In the genomic region with DNA sequence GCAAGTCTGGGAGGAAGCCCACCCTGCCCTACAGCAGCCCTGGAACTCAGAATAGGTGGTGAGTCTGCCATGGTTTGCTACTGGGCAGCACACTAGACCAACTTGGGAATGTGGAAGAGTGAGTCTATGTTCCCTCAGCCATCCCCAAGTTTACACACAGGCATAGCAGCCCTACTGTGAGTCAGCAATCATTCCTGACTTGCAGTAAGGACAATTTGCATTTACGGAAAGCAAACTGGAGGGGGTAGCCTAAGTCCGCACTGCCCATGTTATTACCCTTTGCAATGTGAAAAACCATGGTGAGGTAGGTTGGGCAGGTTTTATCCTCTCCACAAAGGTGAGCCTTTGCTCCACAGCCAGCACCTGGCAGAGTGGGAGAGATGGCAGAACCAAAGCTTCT, we compare ENCODE assay signal across 1 cellular context.
TF ChIP-seq lines count a peak whose summit lies in the region.

No MANE protein-coding gene starts in this region.

TF ChIP-seq in IMR-90, 13 proteins besides CTCF, POLR2A, EP300 and RAD21:
- TF ChIP-seq CHD1 (IDR thresholded peaks at IDR 0.05; ENCODE audit: low read depth, low read length) (no peak), NFE2L2 (IDR thresholded peaks at IDR 0.05; ENCODE audit: low read depth, low read length) (no peak), RCOR1 (IDR thresholded peaks at IDR 0.05; ENCODE audit: insufficient replicate concordance, low read length) (no peak), FOS (IDR thresholded peaks at IDR 0.05; ENCODE audit: low read depth, low read length) (no peak), MXI1 (IDR thresholded peaks at IDR 0.05; ENCODE audit: borderline replicate concordance, low read depth, low read length) (no peak), SMC3 (IDR thresholded peaks at IDR 0.05; ENCODE audit: low read depth, low read length) (no peak), BHLHE40 (IDR thresholded peaks at IDR 0.05; ENCODE audit: low read depth, low read length) (no peak), RFX5 (IDR thresholded peaks at IDR 0.05; ENCODE audit: low read depth, low read length) (no peak), CEBPB (IDR thresholded peaks at IDR 0.05; ENCODE audit: low read depth, low read length) (no peak), MAZ (IDR thresholded peaks at IDR 0.05; ENCODE audit: borderline replicate concordance, low read depth, low read length) (no peak), MAFK (IDR thresholded peaks at IDR 0.05; ENCODE audit: low read depth, low read length) (no peak)
- TF ChIP-seq, protein P1, sequence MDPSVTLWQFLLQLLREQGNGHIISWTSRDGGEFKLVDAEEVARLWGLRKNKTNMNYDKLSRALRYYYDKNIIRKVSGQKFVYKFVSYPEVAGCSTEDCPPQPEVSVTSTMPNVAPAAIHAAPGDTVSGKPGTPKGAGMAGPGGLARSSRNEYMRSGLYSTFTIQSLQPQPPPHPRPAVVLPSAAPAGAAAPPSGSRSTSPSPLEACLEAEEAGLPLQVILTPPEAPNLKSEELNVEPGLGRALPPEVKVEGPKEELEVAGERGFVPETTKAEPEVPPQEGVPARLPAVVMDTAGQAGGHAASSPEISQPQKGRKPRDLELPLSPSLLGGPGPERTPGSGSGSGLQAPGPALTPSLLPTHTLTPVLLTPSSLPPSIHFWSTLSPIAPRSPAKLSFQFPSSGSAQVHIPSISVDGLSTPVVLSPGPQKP (IDR thresholded peaks at IDR 0.05; ENCODE audit: borderline replicate concordance, low read depth, low read length): no peak
- TF ChIP-seq, protein P2, sequence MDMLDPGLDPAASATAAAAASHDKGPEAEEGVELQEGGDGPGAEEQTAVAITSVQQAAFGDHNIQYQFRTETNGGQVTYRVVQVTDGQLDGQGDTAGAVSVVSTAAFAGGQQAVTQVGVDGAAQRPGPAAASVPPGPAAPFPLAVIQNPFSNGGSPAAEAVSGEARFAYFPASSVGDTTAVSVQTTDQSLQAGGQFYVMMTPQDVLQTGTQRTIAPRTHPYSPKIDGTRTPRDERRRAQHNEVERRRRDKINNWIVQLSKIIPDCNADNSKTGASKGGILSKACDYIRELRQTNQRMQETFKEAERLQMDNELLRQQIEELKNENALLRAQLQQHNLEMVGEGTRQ (IDR thresholded peaks at IDR 0.05; ENCODE audit: low read depth, low read length): no peak
